8 cellular contexts compared by ENCODE assay signal in the genomic region with DNA sequence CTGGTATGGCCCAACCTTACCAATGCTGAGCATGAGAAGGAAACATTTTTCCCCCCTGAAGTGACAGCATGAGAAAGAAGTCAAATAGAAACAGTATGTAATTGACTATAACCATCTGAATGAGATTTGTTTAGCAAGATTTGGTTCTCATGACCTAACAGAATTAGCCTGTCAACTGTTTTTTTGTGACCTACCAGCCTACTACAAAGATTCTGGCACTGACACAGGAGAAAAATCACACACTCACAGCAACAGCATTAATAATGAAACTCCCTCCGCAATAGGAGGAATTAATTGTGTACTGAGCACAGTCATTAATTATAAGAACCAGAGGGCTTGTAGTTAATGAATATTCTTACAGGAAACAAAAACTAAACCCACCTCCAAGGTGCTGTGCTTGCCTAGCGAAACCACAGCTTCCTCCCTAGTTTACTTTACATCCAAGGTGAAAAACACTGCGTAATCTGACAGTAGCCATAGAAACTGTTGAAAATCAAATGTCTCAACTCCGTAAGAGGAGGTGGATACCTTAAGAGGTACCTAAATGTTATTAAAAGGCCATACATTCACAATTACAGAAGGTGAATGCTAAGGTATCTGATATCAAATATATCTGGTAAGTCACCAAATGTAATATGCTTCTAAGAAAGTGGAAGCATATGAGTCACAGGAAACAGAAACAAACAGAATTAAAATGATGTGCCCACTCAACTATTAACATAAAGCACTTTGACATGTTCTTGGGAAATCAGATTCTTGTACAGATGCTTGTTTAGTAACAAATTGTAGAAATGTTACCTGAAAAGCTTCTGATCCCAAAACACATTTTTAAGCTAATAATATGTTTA.
DNase-seq lines count a peak whose midpoint lies in the region; ATAC-seq and TF ChIP-seq lines count a peak whose summit lies in the region.
"Had no signal": no experiment of that assay in that cellular context is flagged by ENCODE, and none has a peak within 500 bp of the region (broad histone marks: within the 10 kb centered on the region; RNA-seq: fewer than 3 reads in every experiment).

No MANE protein-coding gene starts in this region.

- H3K36me3 ChIP-seq in Loucy (ENCODE audit: insufficient read depth, low read length) = no peaks in the 10 kb centered on the region; the same call in 1 of the 2 replicates

- ATAC-seq in GM18873 (IDR thresholded peaks at IDR 0.05; ENCODE audit: low FRiP score, unreplicated experiment) (peak; percentile 89), GM21737 (IDR thresholded peaks at IDR 0.05; ENCODE audit: unreplicated experiment) (peak; percentile 94), HG02571 (IDR thresholded peaks at IDR 0.05; ENCODE audit: unreplicated experiment) (no peak)
- ATAC-seq: psoas muscle had no signal

- H4K20me1 ChIP-seq in Loucy (ENCODE audit: insufficient read depth, low read length, poor library complexity, severe bottlenecking) = no peaks in the 10 kb centered on the region

- peak overlapping the region; percentile 38 for H3K4me3 ChIP-seq in Loucy (ENCODE audit: low read length, poor library complexity, severe bottlenecking)
- H3K4me3 ChIP-seq: psoas muscle had no signal

- no peak overlapping the region for H3K9ac ChIP-seq in Loucy (ENCODE audit: low read depth, low read length, poor library complexity, severe bottlenecking)

- H3K27me3 ChIP-seq in Loucy (ENCODE audit: insufficient read depth, low read length, poor library complexity, severe bottlenecking) = no peaks in the 10 kb centered on the region

- no peak for TF ChIP-seq CTCF in Loucy (conservative IDR thresholded peaks at IDR 0.05; ENCODE audit: low read length)

- no peaks in the 10 kb centered on the region for H3K9me3 ChIP-seq in Loucy (ENCODE audit: insufficient read depth, low read depth, low read length)
- H3K9me3 ChIP-seq: psoas muscle had no signal

- no peaks in the 10 kb centered on the region for H3F3A ChIP-seq in Loucy (ENCODE audit: low read depth)

- H3K4me1 ChIP-seq in Loucy (ENCODE audit: insufficient read depth, low read length, poor library complexity, severe bottlenecking) = peaks cover 18% of the 10 kb centered on the region
- H3K4me1 ChIP-seq: psoas muscle had no signal

- H2AFZ ChIP-seq in Loucy (ENCODE audit: low read length) = no peak overlapping the region

- no peaks in the 10 kb centered on the region for H3K9me2 ChIP-seq in Loucy (replicated peaks; ENCODE audit: low read depth, low read length)

- peak overlapping the region; percentile 50 for H3K4me2 ChIP-seq in Loucy (ENCODE audit: low read depth, low read length, poor library complexity, severe bottlenecking)

- peak; percentile 31 for DNase-seq in left kidney (ENCODE audit: low read depth, low spot score)
- no peak for DNase-seq in HUDEP-2 (lab: John Stamatoyannopoulos, UW; ENCODE audit: unreplicated experiment in 76 of 76)
- DNase-seq in NCI-H1417 treated with DMSO at 0.1 percent for 48 hours (lab: John Stamatoyannopoulos, UW) = no peak
- DNase-seq: psoas muscle had no signal

- H3K79me2 ChIP-seq in Loucy (ENCODE audit: insufficient read depth, low read length) = no peaks in the 10 kb centered on the region
